In the genomic region with DNA sequence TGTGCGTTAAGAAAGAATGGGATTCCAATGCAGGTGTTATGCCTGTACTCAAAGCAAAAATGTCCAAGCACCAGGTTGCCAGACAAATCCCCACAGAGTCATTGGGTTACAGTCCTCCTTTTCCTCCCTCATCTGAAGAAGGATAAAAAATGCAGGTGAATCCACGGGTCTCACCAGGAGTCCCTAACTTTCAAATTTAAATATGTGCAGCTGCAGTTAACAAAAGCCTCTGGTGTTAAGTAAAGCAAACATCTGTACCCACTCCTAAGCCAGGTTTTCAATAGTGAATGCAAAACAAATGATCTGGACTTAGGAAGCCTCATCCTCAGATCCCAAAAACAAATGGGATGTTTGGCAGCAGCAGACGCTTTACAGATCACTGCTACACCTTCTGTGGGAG, we compare ENCODE assay signal across 1 cellular context.
TF ChIP-seq lines count a peak whose summit lies in the region.

No MANE protein-coding gene starts in this region.

TF ChIP-seq in GM23338, 12 proteins besides CTCF, POLR2A, EP300 and RAD21 (continued from another document):
- TF ChIP-seq, protein P1, sequence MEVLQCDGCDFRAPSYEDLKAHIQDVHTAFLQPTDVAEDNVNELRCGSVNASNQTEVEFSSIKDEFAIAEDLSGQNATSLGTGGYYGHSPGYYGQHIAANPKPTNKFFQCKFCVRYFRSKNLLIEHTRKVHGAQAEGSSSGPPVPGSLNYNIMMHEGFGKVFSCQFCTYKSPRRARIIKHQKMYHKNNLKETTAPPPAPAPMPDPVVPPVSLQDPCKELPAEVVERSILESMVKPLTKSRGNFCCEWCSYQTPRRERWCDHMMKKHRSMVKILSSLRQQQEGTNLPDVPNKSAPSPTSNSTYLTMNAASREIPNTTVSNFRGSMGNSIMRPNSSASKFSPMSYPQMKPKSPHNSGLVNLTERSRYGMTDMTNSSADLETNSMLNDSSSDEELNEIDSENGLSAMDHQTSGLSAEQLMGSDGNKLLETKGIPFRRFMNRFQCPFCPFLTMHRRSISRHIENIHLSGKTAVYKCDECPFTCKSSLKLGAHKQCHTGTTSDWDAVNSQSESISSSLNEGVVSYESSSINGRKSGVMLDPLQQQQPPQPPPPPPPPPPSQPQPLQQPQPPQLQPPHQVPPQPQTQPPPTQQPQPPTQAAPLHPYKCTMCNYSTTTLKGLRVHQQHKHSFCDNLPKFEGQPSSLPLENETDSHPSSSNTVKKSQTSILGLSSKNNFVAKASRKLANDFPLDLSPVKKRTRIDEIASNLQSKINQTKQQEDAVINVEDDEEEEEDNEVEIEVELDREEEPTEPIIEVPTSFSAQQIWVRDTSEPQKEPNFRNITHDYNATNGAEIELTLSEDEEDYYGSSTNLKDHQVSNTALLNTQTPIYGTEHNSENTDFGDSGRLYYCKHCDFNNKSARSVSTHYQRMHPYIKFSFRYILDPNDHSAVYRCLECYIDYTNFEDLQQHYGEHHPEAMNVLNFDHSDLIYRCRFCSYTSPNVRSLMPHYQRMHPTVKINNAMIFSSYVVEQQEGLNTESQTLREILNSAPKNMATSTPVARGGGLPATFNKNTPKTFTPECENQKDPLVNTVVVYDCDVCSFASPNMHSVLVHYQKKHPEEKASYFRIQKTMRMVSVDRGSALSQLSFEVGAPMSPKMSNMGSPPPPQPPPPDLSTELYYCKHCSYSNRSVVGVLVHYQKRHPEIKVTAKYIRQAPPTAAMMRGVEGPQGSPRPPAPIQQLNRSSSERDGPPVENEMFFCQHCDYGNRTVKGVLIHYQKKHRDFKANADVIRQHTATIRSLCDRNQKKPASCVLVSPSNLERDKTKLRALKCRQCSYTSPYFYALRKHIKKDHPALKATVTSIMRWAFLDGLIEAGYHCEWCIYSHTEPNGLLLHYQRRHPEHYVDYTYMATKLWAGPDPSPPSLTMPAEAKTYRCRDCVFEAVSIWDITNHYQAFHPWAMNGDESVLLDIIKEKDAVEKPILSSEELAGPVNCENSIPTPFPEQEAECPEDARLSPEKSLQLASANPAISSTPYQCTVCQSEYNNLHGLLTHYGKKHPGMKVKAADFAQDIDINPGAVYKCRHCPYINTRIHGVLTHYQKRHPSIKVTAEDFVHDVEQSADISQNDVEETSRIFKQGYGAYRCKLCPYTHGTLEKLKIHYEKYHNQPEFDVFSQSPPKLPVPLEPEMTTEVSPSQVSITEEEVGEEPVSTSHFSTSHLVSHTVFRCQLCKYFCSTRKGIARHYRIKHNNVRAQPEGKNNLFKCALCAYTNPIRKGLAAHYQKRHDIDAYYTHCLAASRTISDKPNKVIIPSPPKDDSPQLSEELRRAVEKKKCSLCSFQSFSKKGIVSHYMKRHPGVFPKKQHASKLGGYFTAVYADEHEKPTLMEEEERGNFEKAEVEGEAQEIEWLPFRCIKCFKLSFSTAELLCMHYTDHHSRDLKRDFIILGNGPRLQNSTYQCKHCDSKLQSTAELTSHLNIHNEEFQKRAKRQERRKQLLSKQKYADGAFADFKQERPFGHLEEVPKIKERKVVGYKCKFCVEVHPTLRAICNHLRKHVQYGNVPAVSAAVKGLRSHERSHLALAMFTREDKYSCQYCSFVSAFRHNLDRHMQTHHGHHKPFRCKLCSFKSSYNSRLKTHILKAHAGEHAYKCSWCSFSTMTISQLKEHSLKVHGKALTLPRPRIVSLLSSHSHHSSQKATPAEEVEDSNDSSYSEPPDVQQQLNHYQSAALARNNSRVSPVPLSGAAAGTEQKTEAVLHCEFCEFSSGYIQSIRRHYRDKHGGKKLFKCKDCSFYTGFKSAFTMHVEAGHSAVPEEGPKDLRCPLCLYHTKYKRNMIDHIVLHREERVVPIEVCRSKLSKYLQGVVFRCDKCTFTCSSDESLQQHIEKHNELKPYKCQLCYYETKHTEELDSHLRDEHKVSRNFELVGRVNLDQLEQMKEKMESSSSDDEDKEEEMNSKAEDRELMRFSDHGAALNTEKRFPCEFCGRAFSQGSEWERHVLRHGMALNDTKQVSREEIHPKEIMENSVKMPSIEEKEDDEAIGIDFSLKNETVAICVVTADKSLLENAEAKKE (CRISPR knock-in tag; IDR thresholded peaks at IDR 0.05): no peak
- TF ChIP-seq EZH2 (IDR thresholded peaks at IDR 0.05; ENCODE audit: low read depth, unreplicated experiment): no peak
